ENCODE assay signal across 9 cellular contexts in genomic region chr5:95821110-95822021, GRCh38. TPM values are rescaled to one million over a fixed set of nuclear protein-coding genes. Genes with fewer than 3 reads are reported as not detected.
A peak's percentile ranks its signal among the peaks of the same experiment; 100 is the strongest.
DNase-seq lines count a peak whose midpoint lies in the region; ATAC-seq, FAIRE-seq and TF ChIP-seq lines count a peak whose summit lies in the region.
"Had no signal": no experiment of that assay in that cellular context is flagged by ENCODE, and none has a peak within 500 bp of the region (broad histone marks: within the 10 kb centered on the region; RNA-seq: fewer than 3 reads in every experiment).

No MANE protein-coding gene starts in this region.

- H4K20me1 ChIP-seq in PC-3 (ENCODE audit: low read length) (no peaks in the 10 kb centered on the region), endothelial cell of umbilical vein (replicated peaks; ENCODE audit: control insufficient read depth, extremely low read depth, insufficient read depth, low read length) (no peaks in the 10 kb centered on the region)

- H2AFZ ChIP-seq in PC-3 (ENCODE audit: low read length) (no peak overlapping the region), endothelial cell of umbilical vein (ENCODE audit: low read depth, low read length) (peak overlapping the region; percentile 74)

- dilution Hi-C loops in endothelial cell of umbilical vein (cut with MboI; ENCODE audit: extremely low pct_ligation_motif_present, low sequenced_read_pairs) = no loop called here

- BruUV-seq in PC-3 (replicated peaks; lab: Mats Ljungman, UMichigan) (TSS peak; percentile 52), endothelial cell of umbilical vein (replicated peaks; lab: Mats Ljungman, UMichigan) (TSS peak; percentile 26)

- peaks cover 6% of the 10 kb centered on the region for H3F3A ChIP-seq in PC-3 (ENCODE audit: low read length, unreplicated experiment)

- H3K27me3 ChIP-seq in PC-3 (ENCODE audit: low read length) (no peaks in the 10 kb centered on the region), endothelial cell of umbilical vein (ENCODE audit: control insufficient read depth in 2 of 2, insufficient read depth in 2 of 2, low read length in 2 of 2) (no peaks in the 10 kb centered on the region)

- H3K4me3 Mint-ChIP-seq in activated naive CD4-positive, alpha-beta T cell treated with anti-CD3 and anti-CD28 coated beads for 36 hours = peak overlapping the region; percentile 96
- peak overlapping the region; percentile 88 for H3K4me3 Mint-ChIP-seq in progenitor cell of endocrine pancreas (ENCODE audit: low read depth)

- TF ChIP-seq CTCF in PC-3 (conservative IDR thresholded peaks at IDR 0.05; ENCODE audit: low read depth, low read length) (no peak), endothelial cell of umbilical vein (IDR thresholded peaks at IDR 0.05; ENCODE audit: extremely low read depth in 1 of 2, insufficient read depth in 1 of 2, low read depth in 1 of 2, low read length in 2 of 2) (no peak), progenitor cell of endocrine pancreas (IDR thresholded peaks at IDR 0.05; ENCODE audit: unreplicated experiment) (no peak)

- ATAC-seq in PC-3 = no peak
- no peak for ATAC-seq in HG02623 (IDR thresholded peaks at IDR 0.05; ENCODE audit: unreplicated experiment)

- peak overlapping the region; percentile 69 for H3K9ac ChIP-seq in PC-3 (ENCODE audit: low read length)
- peak overlapping the region; percentile 52 for H3K9ac ChIP-seq in endothelial cell of umbilical vein (replicated peaks; ENCODE audit: extremely low read depth, insufficient read depth, low read length)

- H3K9me1 ChIP-seq in endothelial cell of umbilical vein (replicated peaks; ENCODE audit: control insufficient read depth, extremely low read depth, insufficient read depth, low read length) = no peaks in the 10 kb centered on the region

- H3K79me2 ChIP-seq in PC-3 (ENCODE audit: low read length) (peaks cover 41% of the 10 kb centered on the region), endothelial cell of umbilical vein (ENCODE audit: control insufficient read depth, insufficient read depth, low read length) (no peaks in the 10 kb centered on the region)

- DNase-seq in activated naive CD4-positive, alpha-beta T cell treated with anti-CD3 and anti-CD28 coated beads for 36 hours = no peak
- DNase-seq in activated naive CD4-positive, alpha-beta T cell treated with Interleukin-2 at 50 U/mL for 16 hours = no peak
- DNase-seq in PC-3 (no peak), endothelial cell of umbilical vein (ENCODE audit: low read depth, low spot score) (no peak), progenitor cell of endocrine pancreas (ENCODE audit: low spot score, unreplicated experiment) (no peak), DMS53 treated with DMSO at 0.1 percent for 48 hours (lab: John Stamatoyannopoulos, UW; ENCODE audit: unreplicated experiment) (no peak), putamen (ENCODE audit: low spot score) (no peak)

- H3K27ac ChIP-seq in PC-3 (ENCODE audit: low read length) (no peak overlapping the region), endothelial cell of umbilical vein (ENCODE audit: insufficient read depth, low read depth, low read length) (peak overlapping the region; percentile 54)

- H3K27me3 Mint-ChIP-seq in activated naive CD4-positive, alpha-beta T cell treated with anti-CD3 and anti-CD28 coated beads for 36 hours (ENCODE audit: low read depth) = no peaks in the 10 kb centered on the region
- no peaks in the 10 kb centered on the region for H3K27me3 Mint-ChIP-seq in progenitor cell of endocrine pancreas

- POLR2A ChIA-PET in PC-3 (lab: Charles Lee; ENCODE audit: unreplicated experiment) = interaction anchor here (0.6 kb wide), 1 partner anchor 10 kb away, joined by 6 read pairs; no protein-coding TSS in a partner anchor
- POLR2A ChIA-PET in endothelial cell of umbilical vein (lab: Charles Lee) = interaction anchor here (0.6 kb wide), 1 partner anchor 1361 kb away, joined by 3 read pairs; the partner anchor contains the start of gene RIOK2

- CTCF ChIA-PET in activated naive CD4-positive, alpha-beta T cell treated with anti-CD3 and anti-CD28 coated beads for 36 hours (lab: Charles Lee) = interaction anchor here (0.6 to 7.6 kb wide), 10 partner anchors 9 to 931 kb away, joined by 3 to 61 read pairs (median 4); no protein-coding TSS in a partner anchor
- CTCF ChIA-PET in PC-3 (lab: Charles Lee) = interaction anchor here (2.6 kb wide), 1 partner anchor 40 kb away, joined by 15 read pairs; no protein-coding TSS in a partner anchor
- CTCF ChIA-PET in endothelial cell of umbilical vein (lab: Charles Lee) = interaction anchor here (0.7 to 5.1 kb wide), 7 partner anchors 13 to 174 kb away, joined by 3 to 55 read pairs (median 5); partner anchors contain the start of gene RFESD

- TF ChIP-seq POLR2A in endothelial cell of umbilical vein (IDR thresholded peaks at IDR 0.05; ENCODE audit: low read depth, low read length) = no peak

- H3K36me3 Mint-ChIP-seq in activated naive CD4-positive, alpha-beta T cell treated with anti-CD3 and anti-CD28 coated beads for 36 hours (ENCODE audit: low read depth) = peaks cover 9% of the 10 kb centered on the region
- H3K36me3 Mint-ChIP-seq in progenitor cell of endocrine pancreas (ENCODE audit: insufficient read depth) = peaks cover under 1% of the 10 kb centered on the region

- H3K4me2 ChIP-seq in PC-3 (ENCODE audit: low read length) (peak overlapping the region; percentile 87), endothelial cell of umbilical vein (ENCODE audit: insufficient read depth, low read length) (peak overlapping the region; percentile 74)

- no peaks in the 10 kb centered on the region for H3K9me3 Mint-ChIP-seq in activated naive CD4-positive, alpha-beta T cell treated with anti-CD3 and anti-CD28 coated beads for 36 hours
- no peaks in the 10 kb centered on the region for H3K9me3 Mint-ChIP-seq in progenitor cell of endocrine pancreas (ENCODE audit: low read depth)

- H3K4me1 ChIP-seq in PC-3 (ENCODE audit: insufficient read depth, low read length) (peaks cover 43% of the 10 kb centered on the region), endothelial cell of umbilical vein (ENCODE audit: control insufficient read depth, extremely low read depth, insufficient read depth, low read length) (peaks cover 26% of the 10 kb centered on the region)

- H3K4me3 ChIP-seq in PC-3 (ENCODE audit: low read length) (peak overlapping the region; percentile 73), endothelial cell of umbilical vein (replicated peaks in 1 of 3; ENCODE audit: insufficient read depth in 1 of 3, low read depth in 1 of 3, low read length in 3 of 3) (peak overlapping the region; percentile 63 to 80 (median 69))

- no peaks in the 10 kb centered on the region for H3K9me2 ChIP-seq in PC-3 (replicated peaks; ENCODE audit: low read length)

- intact Hi-C loops in activated naive CD4-positive, alpha-beta T cell treated with anti-CD3 and anti-CD28 coated beads for 36 hours (cut with micrococcal nuclease) = loop anchor here (1.0 to 10.0 kb wide), 9 partner anchors 13 to 1143 kb away; partner anchors contain the start of genes CAST and ERAP2
- intact Hi-C loops in PC-3 (cut with micrococcal nuclease) = loop anchor here (1.0 to 10.0 kb wide), 3 partner anchors 15 to 267 kb away; partner anchors contain the start of genes ARSK, RHOBTB3 and SKIC3
- intact Hi-C loops in endothelial cell of umbilical vein (cut with micrococcal nuclease) = loop anchor here (1.0 to 5.0 kb wide), 3 partner anchors 14 to 89 kb away; partner anchors contain the start of gene RHOBTB3

- no peak for FAIRE-seq in endothelial cell of umbilical vein (lab: Jason Lieb, UNC)
- FAIRE-seq: endometrium had no signal

- peaks cover 68% of the 10 kb centered on the region for H3K4me1 Mint-ChIP-seq in activated naive CD4-positive, alpha-beta T cell treated with anti-CD3 and anti-CD28 coated beads for 36 hours (ENCODE audit: low read depth)
- peaks cover 32% of the 10 kb centered on the region for H3K4me1 Mint-ChIP-seq in progenitor cell of endocrine pancreas (ENCODE audit: low read depth)

- H3K36me3 ChIP-seq in PC-3 (ENCODE audit: low read depth, low read length) (no peaks in the 10 kb centered on the region), endothelial cell of umbilical vein (ENCODE audit: control insufficient read depth in 2 of 2, extremely low read depth in 1 of 2, insufficient read depth in 2 of 2, low read length in 2 of 2) (no peaks in the 10 kb centered on the region)

- H3K27ac Mint-ChIP-seq in activated naive CD4-positive, alpha-beta T cell treated with anti-CD3 and anti-CD28 coated beads for 36 hours = peak overlapping the region; percentile 98
- H3K27ac Mint-ChIP-seq in progenitor cell of endocrine pancreas = peak overlapping the region; percentile 92

- H3K9me3 ChIP-seq in PC-3 (ENCODE audit: low read length) (no peaks in the 10 kb centered on the region), endothelial cell of umbilical vein (replicated peaks; ENCODE audit: control insufficient read depth, insufficient read depth, low read length) (no peaks in the 10 kb centered on the region)

TF ChIP-seq in endothelial cell of umbilical vein, 7 proteins besides CTCF, POLR2A, EP300 and RAD21:
- no peak for TF ChIP-seq JUN (IDR thresholded peaks at IDR 0.05; ENCODE audit: borderline replicate concordance, insufficient read depth, insufficient read length, low read depth)
- no peak for TF ChIP-seq GATA2 (IDR thresholded peaks at IDR 0.05; ENCODE audit: insufficient read depth, insufficient read length, low read depth, low read length)
- no peak for TF ChIP-seq MAX (IDR thresholded peaks at IDR 0.05; ENCODE audit: insufficient read depth, insufficient read length)
- no peak for TF ChIP-seq MYC (IDR thresholded peaks at IDR 0.05; ENCODE audit: low read depth, low read length)
- no peak for TF ChIP-seq EZH2 (IDR thresholded peaks at IDR 0.05; ENCODE audit: borderline replicate concordance, low read depth, low read length, severe bottlenecking)

RNA-seq across cellular contexts. Expression of gene GLRX, which starts 1.2 kb away (rescaled TPM):
- total RNA-seq in activated naive CD4-positive, alpha-beta T cell treated with anti-CD3 and anti-CD28 coated beads for 36 hours = 10 to 100 TPM; 50.4 to 51.1 TPM
- 24.6 and 27.4 TPM in 2 replicates for total RNA-seq in PC-3 (2014; rRNA removed)
- total RNA-seq in endothelial cell of umbilical vein = 13.3 and 14.2 TPM in 2 replicates
- 25.3 and 40.3 TPM in 2 replicates for polyA plus RNA-seq in endothelial cell of umbilical vein
- 38.3 and 39.9 TPM in 2 replicates for polyA plus RNA-seq in endothelial cell of umbilical vein (2011; cell fraction: cytosol; rRNA removed)
- 15.2 and 17.1 TPM in 2 replicates for polyA plus RNA-seq in endothelial cell of umbilical vein (2011; cell fraction: nucleus; rRNA removed)
- polyA plus RNA-seq in endothelial cell of umbilical vein (2012) = 53.5 and 55.3 TPM in 2 replicates
- polyA minus RNA-seq in endothelial cell of umbilical vein = 25.6 and 34.3 TPM in 2 replicates
- polyA minus RNA-seq in endothelial cell of umbilical vein (2011; cell fraction: cytosol; rRNA and poly(A)+ RNA removed) = 3.8 TPM
- polyA minus RNA-seq in endothelial cell of umbilical vein (2011; cell fraction: nucleus; rRNA and poly(A)+ RNA removed) = 10.3 and 14.7 TPM in 2 replicates
- 11.6 and 12.7 TPM in 2 replicates for total RNA-seq in progenitor cell of endocrine pancreas
